ENCODE assay signal across 8 cellular contexts in the genomic region with DNA sequence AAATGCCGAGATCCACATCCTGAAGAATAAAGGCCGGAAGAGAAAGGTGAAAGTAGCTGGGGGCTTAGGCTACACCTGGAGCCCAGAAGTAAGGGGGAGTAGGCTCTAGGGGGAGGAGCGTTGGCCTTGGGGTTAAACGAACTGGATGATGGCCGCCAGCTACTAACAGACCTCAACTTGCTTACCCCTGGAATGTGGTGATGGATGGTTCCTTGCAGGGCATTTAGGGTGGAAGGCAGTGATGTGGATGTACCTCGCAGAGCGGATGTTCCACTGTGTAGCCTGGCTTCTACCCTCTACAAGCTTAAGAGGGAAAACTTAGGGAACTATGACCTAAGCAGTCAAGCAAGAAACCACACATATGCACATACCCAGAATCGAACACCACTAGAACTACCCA. TPM values are rescaled to one million over a fixed set of nuclear protein-coding genes. Genes with fewer than 3 reads are reported as not detected.
A peak's percentile ranks its signal among the peaks of the same experiment; 100 is the strongest.
DNase-seq lines count a peak whose midpoint lies in the region; ATAC-seq and TF ChIP-seq lines count a peak whose summit lies in the region.
"Had no signal": no experiment of that assay in that cellular context is flagged by ENCODE, and none has a peak within 500 bp of the region (broad histone marks: within the 10 kb centered on the region; RNA-seq: fewer than 3 reads in every experiment).

No MANE protein-coding gene starts in this region.

- H3K9me2 ChIP-seq in GM23338 (ENCODE audit: insufficient read depth) = no peaks in the 10 kb centered on the region

- intact Hi-C loops in esophagus squamous epithelium (cut with DNase I) = no loop called here

- peaks cover 38% of the 10 kb centered on the region for H3K27me3 Mint-ChIP-seq in GM23338 (ENCODE audit: insufficient read depth, low read depth, poor library complexity)

- DNase-seq in GM23338 (ENCODE audit: low spot score) (peak; percentile 31), esophagus squamous epithelium (lab: John Stamatoyannopoulos, UW) (no peak)
- no peak for DNase-seq in effector CD8-positive, alpha-beta T cell (lab: John Stamatoyannopoulos, UW)

- H3K36me3 Mint-ChIP-seq in GM23338 (ENCODE audit: low read depth) = peaks cover 67% of the 10 kb centered on the region

- WGBS in esophagus squamous epithelium, 2 donors = 70 to 73% methylated on average over 6 to 8 of the region's 8 CpGs

- H3K9me3 Mint-ChIP-seq in GM23338 = peaks cover 3% of the 10 kb centered on the region

- H3K27me3 ChIP-seq in GM23338 (ENCODE audit: insufficient read depth) (no peaks in the 10 kb centered on the region), esophagus squamous epithelium (no peaks in the 10 kb centered on the region), skeletal muscle tissue (ENCODE audit: control insufficient read depth in 3 of 3, insufficient read depth in 3 of 3, low read length in 3 of 3) (no peaks in the 10 kb centered on the region)

- H3K4me1 ChIP-seq in GM23338 (ENCODE audit: insufficient read depth) = peaks cover 32% of the 10 kb centered on the region
- peaks cover 20 to 39% (median 25%) of the 10 kb centered on the region in 3 donors for H3K4me1 ChIP-seq in esophagus squamous epithelium
- peaks cover 28 to 35% (median 32%) of the 10 kb centered on the region in 3 donors for H3K4me1 ChIP-seq in skeletal muscle tissue (ENCODE audit: control insufficient read depth in 3 of 3, insufficient read depth in 3 of 3, low read length in 3 of 3)

- no peak for TF ChIP-seq POLR2A in esophagus squamous epithelium (IDR thresholded peaks at IDR 0.05)

- peaks cover 25% of the 10 kb centered on the region; the same call in 1 of the 2 replicates for H3K36me3 ChIP-seq in GM23338 (ENCODE audit: insufficient read depth)
- peaks cover 2 to 55% (median 16%) of the 10 kb centered on the region in 3 donors for H3K36me3 ChIP-seq in esophagus squamous epithelium
- H3K36me3 ChIP-seq in skeletal muscle tissue (ENCODE audit: control insufficient read depth in 3 of 3, insufficient read depth in 3 of 3, low read length in 3 of 3) = peaks cover 12 to 16% (median 15%) of the 10 kb centered on the region in 3 donors

- H3K79me2 ChIP-seq in GM23338 (replicated peaks; ENCODE audit: insufficient read depth) = peaks cover 19% of the 10 kb centered on the region

- peak overlapping the region; percentile 39 for H3K27ac Mint-ChIP-seq in GM23338

- peak overlapping the region; percentile 99 for H3K27ac ChIP-seq in GM23338 (ENCODE audit: low read depth)
- H3K27ac ChIP-seq in esophagus squamous epithelium = peak overlapping the region; percentile 90 to 100 (median 98)
- H3K27ac ChIP-seq in skeletal muscle tissue (ENCODE audit: low read depth, low read length) = peak overlapping the region; percentile 96

- H3K4me3 ChIP-seq in GM23338 (peak overlapping the region; percentile 91), esophagus squamous epithelium (peak overlapping the region in 1 of 4 donors; percentile 85), skeletal muscle tissue (ENCODE audit: low read length in 3 of 3) (peak overlapping the region; percentile 93 to 98 (median 96))

- H3K4me3 Mint-ChIP-seq in GM23338 = peak overlapping the region; percentile 91

- H2AFZ ChIP-seq in GM23338 = no peak overlapping the region

- ATAC-seq in GM23338 (no peak), GM21526 (IDR thresholded peaks at IDR 0.05; ENCODE audit: low FRiP score, unreplicated experiment) (no peak), HG03135 (IDR thresholded peaks at IDR 0.05; ENCODE audit: unreplicated experiment) (no peak)

- H3K9me3 ChIP-seq in esophagus squamous epithelium = no peaks in the 10 kb centered on the region
- no peaks in the 10 kb centered on the region for H3K9me3 ChIP-seq in skeletal muscle tissue (ENCODE audit: control insufficient read depth in 3 of 3, low read length in 3 of 3)

- TF ChIP-seq CTCF in GM23338 (conservative IDR thresholded peaks at IDR 0.05; ENCODE audit: low read depth in 2 of 2) = no peak
- no peak for TF ChIP-seq CTCF in esophagus squamous epithelium (IDR thresholded peaks at IDR 0.05)

- H3K9ac ChIP-seq in skeletal muscle tissue (ENCODE audit: low read depth in 1 of 3, low read length in 3 of 3) = peak overlapping the region; percentile 97 to 99 (median 99)

- H3K4me1 Mint-ChIP-seq in GM23338 = peaks cover 40% of the 10 kb centered on the region

- H3F3A ChIP-seq in GM23338 (replicated peaks; ENCODE audit: low read depth) = peaks cover 42% of the 10 kb centered on the region

- peak overlapping the region; percentile 91 for H3K4me2 ChIP-seq in GM23338

- H4K20me1 ChIP-seq in GM23338 (replicated peaks; ENCODE audit: insufficient read depth) = peaks cover 17% of the 10 kb centered on the region; the same call in 1 of the 2 replicates

TF ChIP-seq in GM23338, 12 proteins besides CTCF, POLR2A, EP300 and RAD21 (continues in another document):
- TF ChIP-seq, protein P1, sequence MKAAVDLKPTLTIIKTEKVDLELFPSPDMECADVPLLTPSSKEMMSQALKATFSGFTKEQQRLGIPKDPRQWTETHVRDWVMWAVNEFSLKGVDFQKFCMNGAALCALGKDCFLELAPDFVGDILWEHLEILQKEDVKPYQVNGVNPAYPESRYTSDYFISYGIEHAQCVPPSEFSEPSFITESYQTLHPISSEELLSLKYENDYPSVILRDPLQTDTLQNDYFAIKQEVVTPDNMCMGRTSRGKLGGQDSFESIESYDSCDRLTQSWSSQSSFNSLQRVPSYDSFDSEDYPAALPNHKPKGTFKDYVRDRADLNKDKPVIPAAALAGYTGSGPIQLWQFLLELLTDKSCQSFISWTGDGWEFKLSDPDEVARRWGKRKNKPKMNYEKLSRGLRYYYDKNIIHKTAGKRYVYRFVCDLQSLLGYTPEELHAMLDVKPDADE (IDR thresholded peaks at IDR 0.05) = no peak
- TF ChIP-seq NANOG (IDR thresholded peaks at IDR 0.05; ENCODE audit: borderline replicate concordance) (no peak), EZH2phosphoT487 (IDR thresholded peaks at IDR 0.05; ENCODE audit: unreplicated experiment) (no peak), POLR2AphosphoS5 (IDR thresholded peaks at IDR 0.05; ENCODE audit: low read depth) (no peak), EZH2 (IDR thresholded peaks at IDR 0.05; ENCODE audit: low read depth, unreplicated experiment) (no peak)

TF ChIP-seq in PFSK-1, 5 proteins besides CTCF, POLR2A, EP300 and RAD21:
- TF ChIP-seq POLR2AphosphoS5 (IDR thresholded peaks at IDR 0.05; ENCODE audit: low read depth, low read length) (0 out of 2 replicates have a peak, but pooled peaks have one; percentile 10), FOXP2 (optimal IDR thresholded peaks at IDR 0.05; ENCODE audit: borderline replicate concordance, extremely low read depth, extremely low read length, insufficient read depth) (no peak)

RNA-seq across cellular contexts. Expression of a gene that starts 2.3 kb away (rescaled TPM):
- total RNA-seq in GM23338 (2014; rRNA removed; shearing (Covaris generic)) = 181 and 270 TPM in 2 replicates
- polyA plus RNA-seq in GM23338 (2016; fragmentation: Nextera tagmentation; extraction: Ambion mirVana) = 155 and 170 TPM in 2 replicates
- 369 TPM for polyA plus RNA-seq in PFSK-1 (2012; ENCODE audit: insufficient read length, low read depth)
- 10 to 100 TPM; 87.0 to 99.0 (median 97.3) TPM for total RNA-seq in esophagus squamous epithelium
- 141 TPM for total RNA-seq in skeletal muscle tissue

RNA-seq across cellular contexts. Expression of a gene that starts 8.0 kb away (rescaled TPM):
- total RNA-seq in GM23338 (2014; rRNA removed; shearing (Covaris generic)) = 8.9 and 13.3 TPM in 2 replicates
- polyA plus RNA-seq in GM23338 (2016; fragmentation: Nextera tagmentation; extraction: Ambion mirVana) = 13.6 and 16.6 TPM in 2 replicates
- polyA plus RNA-seq in PFSK-1 (2012; ENCODE audit: insufficient read length, low read depth) = 3.5 TPM
- 1 to 10 TPM in 1 of 4 donors, under 1 TPM in 2, not detected in 1; 0.40 to 1.9 (median 0.53) TPM for total RNA-seq in esophagus squamous epithelium
- 0.52 TPM for total RNA-seq in skeletal muscle tissue
- total RNA-seq: bronchial epithelial cell had no signal

RNA-seq across cellular contexts. Expression of a gene that starts 11.9 kb away (rescaled TPM):
- 59.7 and 67.6 TPM in 2 replicates for total RNA-seq in GM23338 (2014; rRNA removed; shearing (Covaris generic))
- 76.7 and 78.7 TPM in 2 replicates for polyA plus RNA-seq in GM23338 (2016; fragmentation: Nextera tagmentation; extraction: Ambion mirVana)
- 26.5 TPM for polyA plus RNA-seq in PFSK-1 (2012; ENCODE audit: insufficient read length, low read depth)
- total RNA-seq in esophagus squamous epithelium (10 to 100 TPM; 25.4 to 37.6 (median 32.8) TPM), skeletal muscle tissue (8.9 TPM)

RNA-seq across cellular contexts. Expression of a gene that starts 13.5 kb away (rescaled TPM):
- 179 and 192 TPM in 2 replicates for total RNA-seq in GM23338 (2014; rRNA removed; shearing (Covaris generic))
- 110 and 120 TPM in 2 replicates for polyA plus RNA-seq in GM23338 (2016; fragmentation: Nextera tagmentation; extraction: Ambion mirVana)
- 55.1 TPM for polyA plus RNA-seq in PFSK-1 (2012; ENCODE audit: insufficient read length, low read depth)
- total RNA-seq in esophagus squamous epithelium = 10 to 100 TPM; 31.0 to 46.3 (median 37.6) TPM
- 33.4 TPM for total RNA-seq in skeletal muscle tissue

RNA-seq across cellular contexts. Expression of a gene that starts 16.2 kb away (rescaled TPM):
- 2.6 and 3.7 TPM in 2 replicates for total RNA-seq in GM23338 (2014; rRNA removed; shearing (Covaris generic))
- 1.4 and 2.0 TPM in 2 replicates for polyA plus RNA-seq in GM23338 (2016; fragmentation: Nextera tagmentation; extraction: Ambion mirVana)
- 27.5 TPM for polyA plus RNA-seq in PFSK-1 (2012; ENCODE audit: insufficient read length, low read depth)
- total RNA-seq in esophagus squamous epithelium = 100 to 1,000 TPM in 2 of 4 donors, 10 to 100 TPM in 2; 54.0 to 133 (median 97.6) TPM
- total RNA-seq in skeletal muscle tissue = 28.2 TPM
